Comparison of ENCODE assay signal across 31 cellular contexts in the genomic region with DNA sequence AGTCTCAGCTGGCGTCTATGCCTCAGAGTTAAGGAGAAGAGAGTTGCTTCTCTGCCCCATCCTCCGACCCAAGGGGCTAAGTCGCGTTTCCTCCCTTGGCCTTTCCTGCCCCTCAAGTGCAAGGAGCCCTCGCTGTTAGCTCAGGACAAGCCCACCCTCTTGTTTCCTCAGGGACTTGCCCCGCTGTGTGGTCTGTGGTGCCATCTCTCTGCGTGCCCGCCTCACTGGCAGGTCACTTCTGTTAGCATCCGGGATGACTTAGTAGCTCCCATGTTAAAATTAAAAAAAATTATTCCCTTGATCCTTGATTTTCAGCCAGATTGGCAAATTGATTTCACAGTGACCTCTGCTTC.
"Had no signal": no experiment of that assay in that cellular context is flagged by ENCODE, and none has a peak within 500 bp of the region (broad histone marks: within the 10 kb centered on the region; RNA-seq: fewer than 3 reads in every experiment).

No MANE protein-coding gene starts in this region.

- H3K27ac ChIP-seq: brain microvascular endothelial cell, coronary artery, dorsolateral prefrontal cortex, esophagus muscularis mucosa, foreskin keratinocyte, gastrocnemius medialis, heart left ventricle had no signal

- H3K9me3 ChIP-seq: esophagus muscularis mucosa, gastrocnemius medialis, heart left ventricle had no signal

- H3K36me3 ChIP-seq: brain microvascular endothelial cell, gastrocnemius medialis, heart left ventricle had no signal

- H3K4me3 Mint-ChIP-seq: activated CD4-positive, alpha-beta memory T cell treated with anti-CD3 and anti-CD28 coated beads for 36 hours; activated CD4-positive, alpha-beta T cell treated with anti-CD3 and anti-CD28 coated beads for 36 hours; activated CD4-positive, alpha-beta T cell treated with anti-CD3 and anti-CD28 coated beads, Interleukin-2, amount 10 ng/mL, durations not matched to agents 24 days and 14 days; activated CD8-positive, alpha-beta memory T cell treated with anti-CD3 and anti-CD28 coated beads, Interleukin-2, amount 10 ng/mL, durations not matched to agents 7 days and 5 days; activated CD8-positive, alpha-beta T cell treated with anti-CD3 and anti-CD28 coated beads, Interleukin-2, amount 10 ng/mL, durations not matched to agents 7 days and 5 days; activated naive CD8-positive, alpha-beta T cell; activated T-cell treated with anti-CD3 and anti-CD28 coated beads, Interleukin-2, amount 50 U/mL, for 24 hours; activated T-cell treated with anti-CD3 and anti-CD28 coated beads, Interleukin-2, amount 50 U/mL, for 72 hours; central memory CD8-positive, alpha-beta T cell; dendritic cell treated with granulocyte-macrophage colony-stimulating factor and Interleukin-4, amounts not matched to agents 40 ng/mL and 50 ng/mL, for 4 days; effector memory CD8-positive, alpha-beta T cell had no signal

- ATAC-seq: activated CD8-positive, alpha-beta memory T cell treated with anti-CD3 and anti-CD28 coated beads, Interleukin-2, amount 10 ng/mL, durations not matched to agents 7 days and 5 days; activated CD8-positive, alpha-beta T cell treated with anti-CD3 and anti-CD28 coated beads, Interleukin-2, amount 10 ng/mL, durations not matched to agents 7 days and 5 days; effector memory CD8-positive, alpha-beta T cell; foreskin keratinocyte; gastrocnemius medialis had no signal

- FAIRE-seq: astrocyte had no signal

- H3K4me3 ChIP-seq: coronary artery, dorsolateral prefrontal cortex, esophagus muscularis mucosa, gastrocnemius medialis, heart left ventricle had no signal

- H3K36me3 Mint-ChIP-seq: activated CD8-positive, alpha-beta memory T cell treated with anti-CD3 and anti-CD28 coated beads, Interleukin-2, amount 10 ng/mL, durations not matched to agents 7 days and 5 days; activated naive CD8-positive, alpha-beta T cell had no signal

- H3K27me3 ChIP-seq: brain microvascular endothelial cell, esophagus muscularis mucosa, gastrocnemius medialis had no signal

- H3K9me3 Mint-ChIP-seq: activated CD4-positive, alpha-beta memory T cell treated with anti-CD3 and anti-CD28 coated beads for 36 hours; activated CD4-positive, alpha-beta T cell treated with anti-CD3 and anti-CD28 coated beads, Interleukin-2, amount 10 ng/mL, durations not matched to agents 24 days and 14 days; activated T-cell treated with anti-CD3 and anti-CD28 coated beads, Interleukin-2, amount 50 U/mL, for 24 hours; activated T-cell treated with anti-CD3 and anti-CD28 coated beads, Interleukin-2, amount 50 U/mL, for 72 hours; central memory CD8-positive, alpha-beta T cell; dendritic cell treated with granulocyte-macrophage colony-stimulating factor and Interleukin-4, amounts not matched to agents 40 ng/mL and 50 ng/mL, for 4 days; effector memory CD8-positive, alpha-beta T cell had no signal

- H3K27ac Mint-ChIP-seq: activated CD4-positive, alpha-beta memory T cell treated with anti-CD3 and anti-CD28 coated beads for 36 hours; activated CD4-positive, alpha-beta T cell treated with anti-CD3 and anti-CD28 coated beads for 36 hours; activated CD4-positive, alpha-beta T cell treated with anti-CD3 and anti-CD28 coated beads, Interleukin-2, amount 10 ng/mL, durations not matched to agents 24 days and 14 days; activated CD8-positive, alpha-beta memory T cell treated with anti-CD3 and anti-CD28 coated beads, Interleukin-2, amount 10 ng/mL, durations not matched to agents 7 days and 5 days; activated naive CD8-positive, alpha-beta T cell; activated T-cell treated with anti-CD3 and anti-CD28 coated beads, Interleukin-2, amount 50 U/mL, for 24 hours; activated T-cell treated with anti-CD3 and anti-CD28 coated beads, Interleukin-2, amount 50 U/mL, for 72 hours; dendritic cell treated with granulocyte-macrophage colony-stimulating factor and Interleukin-4, amounts not matched to agents 40 ng/mL and 50 ng/mL, for 4 days; effector memory CD8-positive, alpha-beta T cell had no signal

- H3K27me3 Mint-ChIP-seq: activated CD4-positive, alpha-beta memory T cell treated with anti-CD3 and anti-CD28 coated beads for 36 hours; activated CD4-positive, alpha-beta T cell treated with anti-CD3 and anti-CD28 coated beads for 36 hours; activated CD4-positive, alpha-beta T cell treated with anti-CD3 and anti-CD28 coated beads, Interleukin-2, amount 10 ng/mL, durations not matched to agents 24 days and 14 days; activated naive CD8-positive, alpha-beta T cell; activated T-cell treated with anti-CD3 and anti-CD28 coated beads, Interleukin-2, amount 50 U/mL, for 24 hours; dendritic cell treated with granulocyte-macrophage colony-stimulating factor and Interleukin-4, amounts not matched to agents 40 ng/mL and 50 ng/mL, for 4 days had no signal

- DNase-seq: activated CD4-positive, alpha-beta memory T cell treated with anti-CD3 and anti-CD28 coated beads for 36 hours; activated CD4-positive, alpha-beta T cell treated with anti-CD3 and anti-CD28 coated beads for 36 hours; activated CD4-positive, CD25-positive, alpha-beta regulatory T cell treated with anti-CD3 and anti-CD28 coated beads, Interleukin-2, amount 50 U/mL, for 72 hours; activated CD8-positive, alpha-beta memory T cell treated with anti-CD3 and anti-CD28 coated beads, Interleukin-2, amount 10 ng/mL, durations not matched to agents 7 days and 5 days; activated CD8-positive, alpha-beta memory T cell treated with anti-CD3 and anti-CD28 coated beads, Interleukin-2, amount 50 U/mL, for 4 hours; activated CD8-positive, alpha-beta T cell treated with anti-CD3 and anti-CD28 coated beads, Interleukin-2, amount 10 ng/mL, durations not matched to agents 7 days and 5 days; activated gamma-delta T cell treated with Interleukin-2 at 50 U/mL for 16 hours; activated naive CD4-positive, alpha-beta T cell treated with anti-CD3 and anti-CD28 coated beads, Interleukin-2, amount 50 U/mL, for 16 hours; activated naive CD4-positive, alpha-beta T cell treated with Interleukin-2 at 50 U/mL for 16 hours; activated T-cell treated with anti-CD3 and anti-CD28 coated beads for 4 hours; activated T-cell treated with anti-CD3 and anti-CD28 coated beads, Interleukin-2, amount 50 U/mL, for 24 hours; activated T-cell treated with anti-CD3 and anti-CD28 coated beads, Interleukin-2, amount 50 U/mL, for 72 hours; amniotic stem cell; anterior cingulate cortex; brain microvascular endothelial cell; dorsolateral prefrontal cortex; effector CD4-positive, alpha-beta T cell; effector memory CD8-positive, alpha-beta T cell; erythroblast; foreskin keratinocyte; gastrocnemius medialis; glutamatergic neuron; heart left ventricle; T-helper 2 cell had no signal

- H3K4me1 ChIP-seq: esophagus muscularis mucosa, foreskin keratinocyte, gastrocnemius medialis had no signal

- H3K4me1 Mint-ChIP-seq: activated CD8-positive, alpha-beta memory T cell treated with anti-CD3 and anti-CD28 coated beads, Interleukin-2, amount 10 ng/mL, durations not matched to agents 7 days and 5 days; central memory CD8-positive, alpha-beta T cell had no signal
